ENCODE assay signal across 20 cellular contexts in genomic region chr13:94303644-94304174, GRCh38.
"Had no signal": no experiment of that assay in that cellular context is flagged by ENCODE, and none has a peak within 500 bp of the region (broad histone marks: within the 10 kb centered on the region; RNA-seq: fewer than 3 reads in every experiment).

No MANE protein-coding gene starts in this region.

- ATAC-seq: heart right ventricle; mucosa of descending colon; naive thymus-derived CD8-positive, alpha-beta T cell; sciatic nerve; stimulated activated naive B cell treated with anti-CD40 and anti-IgM and Interleukin-4, amounts not matched to agents 10 μg/mL and 1 μg/mL and 100 μg/mL, for 72 hours; T-helper 17 cell had no signal

- H3K27ac Mint-ChIP-seq: activated CD4-positive, alpha-beta T cell treated with anti-CD3 and anti-CD28 coated beads, Interleukin-2, amount 10 ng/mL, durations not matched to agents 7 days and 5 days; naive thymus-derived CD8-positive, alpha-beta T cell; stimulated activated naive B cell treated with anti-CD40 and anti-IgM and Interleukin-4, amounts not matched to agents 10 μg/mL and 1 μg/mL and 100 μg/mL, for 72 hours; T-helper 17 cell had no signal

- H3K4me3 Mint-ChIP-seq: activated CD4-positive, alpha-beta T cell treated with anti-CD3 and anti-CD28 coated beads, Interleukin-2, amount 10 ng/mL, durations not matched to agents 7 days and 5 days; naive thymus-derived CD8-positive, alpha-beta T cell; stimulated activated naive B cell treated with anti-CD40 and anti-IgM and Interleukin-4, amounts not matched to agents 10 μg/mL and 1 μg/mL and 100 μg/mL, for 72 hours; T-helper 17 cell had no signal

- H3K27me3 ChIP-seq: adrenal gland, heart right ventricle, transverse colon had no signal

- H3K36me3 ChIP-seq: adrenal gland, heart right ventricle, transverse colon had no signal

- H3K27ac ChIP-seq: adrenal gland, coronary artery, heart right ventricle, transverse colon had no signal

- H3K9me3 Mint-ChIP-seq: activated CD4-positive, alpha-beta T cell treated with anti-CD3 and anti-CD28 coated beads, Interleukin-2, amount 10 ng/mL, durations not matched to agents 7 days and 5 days; naive thymus-derived CD8-positive, alpha-beta T cell; stimulated activated naive B cell treated with anti-CD40 and anti-IgM and Interleukin-4, amounts not matched to agents 10 μg/mL and 1 μg/mL and 100 μg/mL, for 72 hours had no signal

- H3K4me1 Mint-ChIP-seq: activated CD4-positive, alpha-beta T cell treated with anti-CD3 and anti-CD28 coated beads, Interleukin-2, amount 10 ng/mL, durations not matched to agents 7 days and 5 days had no signal

- H3K36me3 Mint-ChIP-seq: naive thymus-derived CD8-positive, alpha-beta T cell; stimulated activated naive B cell treated with anti-CD40 and anti-IgM and Interleukin-4, amounts not matched to agents 10 μg/mL and 1 μg/mL and 100 μg/mL, for 72 hours had no signal

- DNase-seq: activated CD4-positive, alpha-beta T cell treated with anti-CD3 and anti-CD28 coated beads, Interleukin-2, amount 10 ng/mL, durations not matched to agents 7 days and 5 days; activated CD4-positive, CD25-positive, alpha-beta regulatory T cell; activated naive CD4-positive, alpha-beta T cell treated with anti-CD3 and anti-CD28 coated beads, Interleukin-2, amount 50 U/mL, for 16 hours; activated T-cell treated with anti-CD3 and anti-CD28 coated beads, Interleukin-2, amount 50 U/mL, for 1 hour; adrenal gland; caudate nucleus; effector CD4-positive, alpha-beta T cell; foreskin melanocyte; heart right ventricle; kidney glomerular epithelial cell; mucosa of descending colon; naive thymus-derived CD8-positive, alpha-beta T cell; nucleus accumbens; stimulated activated CD4-positive, alpha-beta T cell treated with anti-CD3 and anti-CD28 coated beads, Interleukin-2, amount 100 ng/mL, for 24 hours; stimulated activated naive B cell treated with anti-CD40 and anti-IgM and Interleukin-4, amounts not matched to agents 10 μg/mL and 1 μg/mL and 100 μg/mL, for 72 hours; T-helper 17 cell; transverse colon had no signal

- H3K9me3 ChIP-seq: adrenal gland, heart right ventricle, mucosa of descending colon, transverse colon had no signal

- H3K4me3 ChIP-seq: adrenal gland, coronary artery, heart right ventricle, lung, mucosa of descending colon, transverse colon had no signal

- H3K27me3 Mint-ChIP-seq: stimulated activated naive B cell treated with anti-CD40 and anti-IgM and Interleukin-4, amounts not matched to agents 10 μg/mL and 1 μg/mL and 100 μg/mL, for 72 hours had no signal
